1 cellular context compared by ENCODE assay signal in genomic region chr3:182803006-182803405, GRCh38.
TF ChIP-seq lines count a peak whose summit lies in the region.

No MANE protein-coding gene starts in this region.

TF ChIP-seq in GM12878, 131 proteins besides CTCF, POLR2A, EP300 and RAD21 (continued from another document):
- no peak for TF ChIP-seq IRF5 (IDR thresholded peaks at IDR 0.05; ENCODE audit: borderline replicate concordance)
- no peak for TF ChIP-seq NFYA (IDR thresholded peaks at IDR 0.05; ENCODE audit: borderline replicate concordance, low read depth, low read length)
- no peak for TF ChIP-seq CHD1 (IDR thresholded peaks at IDR 0.05; ENCODE audit: low read depth, low read length)
- no peak for TF ChIP-seq CHD4 (IDR thresholded peaks at IDR 0.05)
- TF ChIP-seq, protein P1, sequence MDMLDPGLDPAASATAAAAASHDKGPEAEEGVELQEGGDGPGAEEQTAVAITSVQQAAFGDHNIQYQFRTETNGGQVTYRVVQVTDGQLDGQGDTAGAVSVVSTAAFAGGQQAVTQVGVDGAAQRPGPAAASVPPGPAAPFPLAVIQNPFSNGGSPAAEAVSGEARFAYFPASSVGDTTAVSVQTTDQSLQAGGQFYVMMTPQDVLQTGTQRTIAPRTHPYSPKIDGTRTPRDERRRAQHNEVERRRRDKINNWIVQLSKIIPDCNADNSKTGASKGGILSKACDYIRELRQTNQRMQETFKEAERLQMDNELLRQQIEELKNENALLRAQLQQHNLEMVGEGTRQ (IDR thresholded peaks at IDR 0.05; ENCODE audit: borderline replicate concordance, low read depth, low read length) = no peak
- TF ChIP-seq, protein P2, sequence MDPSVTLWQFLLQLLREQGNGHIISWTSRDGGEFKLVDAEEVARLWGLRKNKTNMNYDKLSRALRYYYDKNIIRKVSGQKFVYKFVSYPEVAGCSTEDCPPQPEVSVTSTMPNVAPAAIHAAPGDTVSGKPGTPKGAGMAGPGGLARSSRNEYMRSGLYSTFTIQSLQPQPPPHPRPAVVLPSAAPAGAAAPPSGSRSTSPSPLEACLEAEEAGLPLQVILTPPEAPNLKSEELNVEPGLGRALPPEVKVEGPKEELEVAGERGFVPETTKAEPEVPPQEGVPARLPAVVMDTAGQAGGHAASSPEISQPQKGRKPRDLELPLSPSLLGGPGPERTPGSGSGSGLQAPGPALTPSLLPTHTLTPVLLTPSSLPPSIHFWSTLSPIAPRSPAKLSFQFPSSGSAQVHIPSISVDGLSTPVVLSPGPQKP (IDR thresholded peaks at IDR 0.05; ENCODE audit: low read depth, low read length) = no peak
- TF ChIP-seq TCF3 (IDR thresholded peaks at IDR 0.05; ENCODE audit: borderline replicate concordance, insufficient read depth, low read depth, low read length) = no peak
- TF ChIP-seq BRCA1 (IDR thresholded peaks at IDR 0.05; ENCODE audit: low read depth, low read length) = no peak
- no peak for TF ChIP-seq HDAC2 (IDR thresholded peaks at IDR 0.05)
- TF ChIP-seq JUNB (IDR thresholded peaks at IDR 0.05) = no peak
- TF ChIP-seq HSF1 (IDR thresholded peaks at IDR 0.05; ENCODE audit: low read depth, low read length) = no peak
- TF ChIP-seq RCOR1 (conservative IDR thresholded peaks at IDR 0.05; ENCODE audit: low read depth, low read length) = no peak
- no peak for TF ChIP-seq ZNF384 (IDR thresholded peaks at IDR 0.05; ENCODE audit: borderline replicate concordance, low read depth, low read length)
- no peak for TF ChIP-seq FOXK2 (IDR thresholded peaks at IDR 0.05)
- no peak for TF ChIP-seq E4F1 (IDR thresholded peaks at IDR 0.05; ENCODE audit: borderline replicate concordance, partially characterized antibody)
